In genomic region chr2:20594048-20594750, GRCh38 we compare ENCODE assay signal across 10 cellular contexts. TPM values are rescaled to one million over a fixed set of nuclear protein-coding genes. Genes with fewer than 3 reads are reported as not detected.
A peak's percentile ranks its signal among the peaks of the same experiment; 100 is the strongest.
DNase-seq lines count a peak whose midpoint lies in the region; ATAC-seq and TF ChIP-seq lines count a peak whose summit lies in the region.
"Had no signal": no experiment of that assay in that cellular context is flagged by ENCODE, and none has a peak within 500 bp of the region (broad histone marks: within the 10 kb centered on the region; RNA-seq: fewer than 3 reads in every experiment).

No MANE protein-coding gene starts in this region.

- no peaks in the 10 kb centered on the region for H3K27me3 ChIP-seq in MM.1S (replicated peaks; ENCODE audit: insufficient read depth, low read length)
- no peaks in the 10 kb centered on the region for H3K27me3 ChIP-seq in brain microvascular endothelial cell (replicated peaks)
- H3K27me3 ChIP-seq in liver (ENCODE audit: control insufficient read depth in 4 of 4, insufficient read depth in 4 of 4, low read length in 3 of 4): no peaks in the 10 kb centered on the region

- peaks cover 25% of the 10 kb centered on the region for H3F3A ChIP-seq in MM.1S (ENCODE audit: insufficient read depth, low read length)

- 71% methylated on average over 6 of the region's 6 CpGs for WGBS in liver

- H3K9ac ChIP-seq in MM.1S (ENCODE audit: low read length) (peak overlapping the region; percentile 80), liver (ENCODE audit: low read depth in 1 of 2, low read length in 2 of 2) (no peak overlapping the region)

- DNase-seq in MM.1S (no peak), brain microvascular endothelial cell (no peak), dermis blood vessel endothelial cell (no peak)
- no peak for DNase-seq in stimulated activated CD4-positive, alpha-beta T cell treated with anti-CD3 and anti-CD28 coated beads, Interleukin-4, amount 100 ng/mL, for 1 hour
- DNase-seq: NCI-H345, SIG-M5 had no signal

- no peak for TF ChIP-seq RAD21 in liver (IDR thresholded peaks at IDR 0.05)

- H3K4me1 ChIP-seq in MM.1S (ENCODE audit: low read length) (peaks cover 37% of the 10 kb centered on the region), liver (ENCODE audit: control insufficient read depth in 4 of 4, insufficient read depth in 4 of 4, low read length in 3 of 4) (peaks cover 49 to 79% (median 59%) of the 10 kb centered on the region in 4 donors)

- no peak overlapping the region for H2AFZ ChIP-seq in MM.1S (ENCODE audit: low read length)

- H3K9me3 ChIP-seq in MM.1S (replicated peaks; ENCODE audit: insufficient read depth, low read length): no peaks in the 10 kb centered on the region
- H3K9me3 ChIP-seq in liver (ENCODE audit: control insufficient read depth in 4 of 4, low read length in 3 of 4): no peaks in the 10 kb centered on the region

- no peaks in the 10 kb centered on the region for H3K36me3 ChIP-seq in MM.1S (replicated peaks; ENCODE audit: insufficient read depth, low read length)
- no peaks in the 10 kb centered on the region for H3K36me3 ChIP-seq in brain microvascular endothelial cell (replicated peaks)
- H3K36me3 ChIP-seq in liver (ENCODE audit: control insufficient read depth in 4 of 4, insufficient read depth in 3 of 4, low read depth in 1 of 4, low read length in 3 of 4): no peaks in the 10 kb centered on the region

- ATAC-seq in stimulated activated memory B cell treated with anti-CD40 and anti-IgM and Interleukin-4, amounts not matched to agents 10 μg/mL and 1 μg/mL and 100 μg/mL, for 72 hours: no peak
- ATAC-seq in HG02840 (IDR thresholded peaks at IDR 0.05; ENCODE audit: low FRiP score, unreplicated experiment): no peak
- no peak for ATAC-seq in HG03457 (IDR thresholded peaks at IDR 0.05; ENCODE audit: unreplicated experiment)

- H3K79me2 ChIP-seq in MM.1S (ENCODE audit: low read length): no peaks in the 10 kb centered on the region

- H3K4me1 Mint-ChIP-seq in stimulated activated memory B cell treated with anti-CD40 and anti-IgM and Interleukin-4, amounts not matched to agents 10 μg/mL and 1 μg/mL and 100 μg/mL, for 72 hours: peaks cover 63% of the 10 kb centered on the region

- no peak overlapping the region for H3K4me3 Mint-ChIP-seq in stimulated activated memory B cell treated with anti-CD40 and anti-IgM and Interleukin-4, amounts not matched to agents 10 μg/mL and 1 μg/mL and 100 μg/mL, for 72 hours

- no peaks in the 10 kb centered on the region for H3K9me3 Mint-ChIP-seq in stimulated activated memory B cell treated with anti-CD40 and anti-IgM and Interleukin-4, amounts not matched to agents 10 μg/mL and 1 μg/mL and 100 μg/mL, for 72 hours

- H3K27ac ChIP-seq in MM.1S (ENCODE audit: low read length) (peak overlapping the region; percentile 99; the same call in 1 of the 2 replicates), brain microvascular endothelial cell (peak overlapping the region; percentile 88), liver (ENCODE audit: low read depth in 1 of 2, low read length in 2 of 2) (peak overlapping the region; percentile 82 to 85)

- no peak for TF ChIP-seq CTCF in MM.1S (IDR thresholded peaks at IDR 0.05; ENCODE audit: low read length)
- no peak for TF ChIP-seq CTCF in brain microvascular endothelial cell (IDR thresholded peaks at IDR 0.05; ENCODE audit: low read depth, low read length, missing control alignments)
- TF ChIP-seq CTCF in liver (IDR thresholded peaks at IDR 0.05; ENCODE audit: low read depth, low read length, missing input control): no peak

- no peaks in the 10 kb centered on the region for H4K20me1 ChIP-seq in MM.1S (ENCODE audit: insufficient read depth, low read length)

- no peaks in the 10 kb centered on the region for H3K9me2 ChIP-seq in MM.1S (replicated peaks; ENCODE audit: insufficient read depth, low read length)

- 0 out of 2 replicates have a peak overlapping the region, but pooled peaks have one; percentile 87 for H3K4me2 ChIP-seq in MM.1S (ENCODE audit: low read depth, low read length)

- peak overlapping the region; percentile 43 for H3K27ac Mint-ChIP-seq in stimulated activated memory B cell treated with anti-CD40 and anti-IgM and Interleukin-4, amounts not matched to agents 10 μg/mL and 1 μg/mL and 100 μg/mL, for 72 hours

- H3K4me3 ChIP-seq in MM.1S (ENCODE audit: low read length) (no peak overlapping the region), brain microvascular endothelial cell (ENCODE audit: low read depth, low read length) (no peak overlapping the region), liver (ENCODE audit: low read depth in 1 of 3, low read length in 3 of 3) (no peak overlapping the region)

- in situ Hi-C loops in brain microvascular endothelial cell (cut with HindIII; ENCODE audit: low pct_ligation_motif_present, low sequenced_read_pairs): no loop called here

- peaks cover 29% of the 10 kb centered on the region for H3K27me3 Mint-ChIP-seq in stimulated activated memory B cell treated with anti-CD40 and anti-IgM and Interleukin-4, amounts not matched to agents 10 μg/mL and 1 μg/mL and 100 μg/mL, for 72 hours

- peaks cover 11% of the 10 kb centered on the region for H3K36me3 Mint-ChIP-seq in stimulated activated memory B cell treated with anti-CD40 and anti-IgM and Interleukin-4, amounts not matched to agents 10 μg/mL and 1 μg/mL and 100 μg/mL, for 72 hours

TF ChIP-seq in liver, 16 proteins besides CTCF, POLR2A, EP300 and RAD21:
- TF ChIP-seq ZBTB33 (IDR thresholded peaks at IDR 0.05) (no peak), FOXA1 (IDR thresholded peaks at IDR 0.05) (no peak), JUND (IDR thresholded peaks at IDR 0.05) (no peak), ATF3 (IDR thresholded peaks at IDR 0.05) (no peak), TAF1 (conservative IDR thresholded peaks at IDR 0.05) (no peak), RXRA (IDR thresholded peaks at IDR 0.05) (peak in 1 of 2 donors; percentile 19), FOXA2 (IDR thresholded peaks at IDR 0.05) (no peak), YY1 (IDR thresholded peaks at IDR 0.05) (no peak), SP1 (IDR thresholded peaks at IDR 0.05) (no peak), GABPA (IDR thresholded peaks at IDR 0.05 in 1 of 2, conservative IDR thresholded peaks at IDR 0.05 in 1 of 2) (no peak), NR2F2 (IDR thresholded peaks at IDR 0.05) (no peak), EGR1 (IDR thresholded peaks at IDR 0.05; ENCODE audit: low read depth in 2 of 2) (no peak), HNF4A (conservative IDR thresholded peaks at IDR 0.05) (peak in 1 of 2 donors; percentile 33), REST (IDR thresholded peaks at IDR 0.05) (no peak), HNF4G (IDR thresholded peaks at IDR 0.05) (no peak)

RNA-seq across cellular contexts. Expression of gene HS1BP3, which starts 56.7 kb away (rescaled TPM):
- total RNA-seq in liver: 10 to 100 TPM in 1 of 2 donors, 1 to 10 TPM in 1; 7.7 to 14.1 TPM
- 10 to 100 TPM in 1 of 2 donors, 1 to 10 TPM in 1; 7.8 to 15.4 TPM for polyA plus RNA-seq in liver
- total RNA-seq in dermis blood vessel endothelial cell: 36.9 and 49.9 TPM in 2 replicates
